In the genomic region with DNA sequence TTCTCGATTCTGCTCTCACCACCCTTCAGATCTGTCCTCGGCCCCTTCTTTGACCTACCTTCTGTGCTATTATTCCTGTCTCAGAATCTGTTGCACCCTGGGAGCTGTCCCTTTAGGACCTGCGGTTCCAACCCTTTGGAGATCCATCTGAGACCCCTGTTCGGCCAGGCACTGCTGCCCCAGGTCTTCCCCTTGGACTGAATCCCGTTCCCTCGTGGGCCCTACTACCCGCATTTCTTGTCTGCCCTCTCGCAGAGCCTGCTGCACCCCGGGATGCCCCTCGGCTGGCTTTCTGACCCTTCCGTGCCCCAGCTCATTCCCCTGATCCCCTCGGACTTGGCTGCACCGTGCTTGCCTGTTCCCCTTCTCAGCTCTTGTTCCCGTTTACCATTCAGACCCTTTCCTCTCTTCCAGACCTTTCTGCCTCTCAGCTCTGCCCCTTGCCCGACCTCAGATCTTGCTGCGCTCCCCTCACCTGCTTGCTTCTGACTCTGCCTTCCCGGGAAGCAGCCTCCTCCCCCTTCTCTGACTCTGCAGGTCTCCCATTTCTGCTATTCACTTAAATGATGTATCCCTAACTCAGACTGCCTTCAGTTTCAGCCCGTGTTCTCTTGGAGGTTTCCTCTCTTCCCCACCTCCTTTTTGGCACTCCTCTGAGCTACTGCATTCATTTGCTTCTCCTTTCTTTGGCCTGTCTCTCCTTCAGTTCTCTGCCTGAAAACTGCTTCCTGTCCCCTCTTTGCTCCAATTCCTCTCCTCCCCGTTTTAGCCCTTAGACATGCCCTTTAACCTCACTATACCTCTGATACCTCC, we compare ENCODE assay signal across 8 cellular contexts. TPM values are rescaled to one million over a fixed set of nuclear protein-coding genes. Genes with fewer than 3 reads are reported as not detected.
DNase-seq lines count a peak whose midpoint lies in the region; FAIRE-seq and TF ChIP-seq lines count a peak whose summit lies in the region.

No MANE protein-coding gene starts in this region.

- no peaks in the 10 kb centered on the region for H3K27me3 ChIP-seq in small intestine (ENCODE audit: control insufficient read depth in 2 of 2, insufficient read depth in 2 of 2, low read length in 2 of 2)

- CTCF ChIA-PET in RWPE1 (lab: Yijun Ruan, JAX), result interaction anchor here (1.2 to 1.6 kb wide), 3 partner anchors 22 to 140 kb away, joined by 3 to 5 read pairs (median 5); no protein-coding TSS in a partner anchor

- peak overlapping the region; percentile 68 to 81 for H3K4me3 ChIP-seq in small intestine (ENCODE audit: low read depth in 1 of 2, low read length in 2 of 2)

- DNase-seq in G401 (ENCODE audit: low spot score) (peak; percentile 41), RWPE1 (ENCODE audit: low spot score) (no peak), glomerular visceral epithelial cell (ENCODE audit: extremely low spot score) (peak; percentile 30), small intestine (peak; percentile 40), NCI-H187 (lab: John Stamatoyannopoulos, UW) (no peak), germinal center (ENCODE audit: low spot score) (no peak), SHP77 (lab: John Stamatoyannopoulos, UW) (no peak)

- H3K4me1 ChIP-seq in small intestine (ENCODE audit: control insufficient read depth in 2 of 2, insufficient read depth in 1 of 2, low read depth in 1 of 2, low read length in 1 of 2), result peaks cover 3 to 25% of the 10 kb centered on the region in 2 donors

- H3K36me3 ChIP-seq in small intestine (ENCODE audit: control insufficient read depth in 2 of 2, insufficient read depth in 2 of 2, low read length in 2 of 2), result no peaks in the 10 kb centered on the region

- in situ Hi-C loops in G401 (cut with HindIII; ENCODE audit: low sequenced_read_pairs), result no loop called here

- POLR2A ChIA-PET in RWPE1 (lab: Yijun Ruan, JAX; ENCODE audit: low non-redundant PET), result interaction anchor here (0.8 kb wide), 1 partner anchor 41 kb away, joined by 6 read pairs; no protein-coding TSS in a partner anchor

- H3K9me3 ChIP-seq in small intestine (ENCODE audit: control insufficient read depth, low read depth), result no peaks in the 10 kb centered on the region

- WGBS in small intestine, 3 donors, result 1 to 3% (median 1%) methylated on average over 19 of the region's 19 CpGs

- TF ChIP-seq CTCF in 22Rv1 (IDR thresholded peaks at IDR 0.05), result no peak
- TF ChIP-seq CTCF in RWPE1 (conservative IDR thresholded peaks at IDR 0.05; ENCODE audit: low read depth), result no peak

- H3K27ac ChIP-seq in 22Rv1 (peak overlapping the region; percentile 99), RWPE1 (peak overlapping the region; percentile 99), small intestine (ENCODE audit: low read depth in 1 of 2, low read length in 1 of 2) (peak overlapping the region; percentile 52 to 69)

- FAIRE-seq in small intestine (lab: Jason Lieb, UNC), result no peak

RNA-seq across cellular contexts. Expression of a gene that starts 1.1 kb away (rescaled TPM):
- total RNA-seq in G401 (2014; rRNA removed; shearing (Covaris generic)), result 11.6 and 14.2 TPM in 2 replicates
- 10 to 100 TPM; 12.7 to 25.4 (median 13.8) TPM for polyA plus RNA-seq in small intestine

RNA-seq across cellular contexts. Expression of a gene that starts 11.3 kb away (rescaled TPM):
- 227 and 256 TPM in 2 replicates for total RNA-seq in G401 (2014; rRNA removed; shearing (Covaris generic))
- polyA plus RNA-seq in small intestine, result 100 to 1,000 TPM; 123 to 164 (median 129) TPM

Comparison
In these comparisons a context has a peak if more than half of its experiments do, and no peak if none do; other contexts are left out.
1. DNase-seq: peak in G401 (single experiment), glomerular visceral epithelial cell (single experiment) and small intestine (single experiment); none in RWPE1 (single experiment), NCI-H187 (0 of 2), germinal center (single experiment) and SHP77 (0 of 2).
2. Peak in every context shown above with its lines, with median percentiles within 50 percentile points of each other: H3K27ac ChIP-seq.